In the genomic region with DNA sequence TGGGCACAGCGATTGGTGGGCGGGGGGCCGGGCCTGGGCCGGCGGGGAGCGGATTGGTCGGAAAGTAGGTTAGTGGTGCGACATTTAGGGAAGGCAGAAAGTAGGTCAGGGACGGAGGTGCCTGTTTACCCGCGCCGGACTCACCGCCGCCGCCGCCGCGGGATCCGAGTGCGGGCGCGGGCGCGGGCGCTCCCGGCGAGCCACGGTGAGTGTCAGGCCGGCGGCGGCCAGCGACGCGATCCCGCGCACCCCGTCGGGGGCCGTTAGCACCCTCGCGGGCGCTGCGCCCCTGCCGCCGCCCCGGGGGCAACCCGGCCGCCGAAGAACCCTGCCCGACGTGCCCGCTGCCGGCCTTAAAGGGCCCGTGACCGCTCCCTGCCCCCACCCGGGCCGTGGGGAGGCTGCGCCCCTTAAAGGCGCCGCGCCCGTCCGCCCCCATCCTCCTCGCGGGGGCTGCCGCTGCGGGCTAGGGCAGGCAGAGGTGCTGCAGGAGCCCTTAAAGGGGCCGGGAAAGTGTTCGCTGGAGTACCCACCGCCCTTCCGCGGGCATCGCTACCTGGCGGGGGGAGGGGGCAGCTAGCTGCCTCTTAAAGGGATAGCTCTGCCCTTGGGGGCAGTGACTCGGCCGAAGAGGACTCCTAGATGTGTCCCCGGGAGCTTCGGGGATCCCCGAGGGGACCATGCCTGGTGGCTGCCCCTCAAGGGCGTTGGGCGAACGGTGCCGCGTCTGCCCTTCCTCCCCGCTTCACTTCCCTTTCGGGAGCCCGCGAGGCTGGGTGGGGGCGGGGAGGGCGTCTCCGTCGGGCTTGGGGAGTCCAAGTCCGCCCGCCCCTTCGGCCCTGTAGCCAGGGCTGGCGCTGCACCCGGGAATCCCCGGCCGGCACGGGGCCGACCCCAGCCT, we compare ENCODE assay signal across 8 cellular contexts.
DNase-seq lines count a peak whose midpoint lies in the region; ATAC-seq lines count a peak whose summit lies in the region.

Gene BMAL1, plus strand, starts transcription at position 72 of the 901 bp plus-strand sequence. CDS start 76,519 bp downstream, outside the sequence.

- no peaks in the 10 kb centered on the region for H3K27me3 ChIP-seq in endocrine pancreas (ENCODE audit: control insufficient read depth, insufficient read depth, low read length)
- H3K27me3 ChIP-seq in muscle layer of colon (ENCODE audit: control insufficient read depth in 1 of 2, insufficient read depth in 2 of 2, low read length in 2 of 2), result no peaks in the 10 kb centered on the region

- H3K36me3 ChIP-seq in KOPT-K1 (ENCODE audit: insufficient read depth, low read length) (no peaks in the 10 kb centered on the region), endocrine pancreas (ENCODE audit: control insufficient read depth, insufficient read depth, low read length) (no peaks in the 10 kb centered on the region), muscle layer of colon (ENCODE audit: insufficient read depth, low read length) (no peaks in the 10 kb centered on the region)

- peak within 1 kb of the TSS; percentile 71 for H3K27ac ChIP-seq in KOPT-K1 (ENCODE audit: low read depth, low read length, poor library complexity, severe bottlenecking)
- peak within 1 kb of the TSS; percentile 71 for H3K27ac ChIP-seq in muscle layer of colon (ENCODE audit: low read depth, low read length)

- DNase-seq in activated CD8-positive, alpha-beta memory T cell treated with anti-CD3 and anti-CD28 coated beads for 24 hours, result peak; percentile 83
- DNase-seq in stimulated activated naive CD4-positive, alpha-beta T cell treated with Interleukin-2 at 50 U/mL for 16 hours (lab: John Stamatoyannopoulos, UW), result peak; percentile 65
- no peak for DNase-seq in NCI-H774 (lab: John Stamatoyannopoulos, UW)

- peak within 1 kb of the TSS; percentile 87 for H3K9ac ChIP-seq in endocrine pancreas (ENCODE audit: control insufficient read depth, insufficient read depth, low read length)
- peak within 1 kb of the TSS; percentile 35 for H3K9ac ChIP-seq in muscle layer of colon (ENCODE audit: low read length)

- ATAC-seq in GM21717 (IDR thresholded peaks at IDR 0.05; ENCODE audit: unreplicated experiment), result peak; percentile 23

- H3K4me1 ChIP-seq in endocrine pancreas (ENCODE audit: control insufficient read depth, insufficient read depth, low read length), result peaks cover 7% of the 10 kb centered on the region
- H3K4me1 ChIP-seq in muscle layer of colon (ENCODE audit: insufficient read depth, low read length), result peaks cover 18% of the 10 kb centered on the region

- peak within 1 kb of the TSS; percentile 98 for H3K4me3 ChIP-seq in GM08714 (ENCODE audit: low read length)
- peak within 1 kb of the TSS; percentile 91 for H3K4me3 ChIP-seq in endocrine pancreas (ENCODE audit: control insufficient read depth, insufficient read depth, low read length)
- H3K4me3 ChIP-seq in muscle layer of colon (ENCODE audit: low read depth in 1 of 2, low read length in 2 of 2), result peak within 1 kb of the TSS; percentile 83 to 93

- H3K9me3 ChIP-seq in KOPT-K1 (ENCODE audit: insufficient read depth, low read length, poor library complexity, severe bottlenecking), result no peaks in the 10 kb centered on the region
- no peaks in the 10 kb centered on the region for H3K9me3 ChIP-seq in endocrine pancreas (ENCODE audit: control insufficient read depth, low read length)
- no peaks in the 10 kb centered on the region for H3K9me3 ChIP-seq in muscle layer of colon (ENCODE audit: low read length)
